ENCODE assay signal across 2 cellular contexts in genomic region chr20:48338717-48339116, GRCh38.
TF ChIP-seq lines count a peak whose summit lies in the region.

No MANE protein-coding gene starts in this region.

TF ChIP-seq in A549, 52 proteins besides CTCF, POLR2A, EP300 and RAD21:
- TF ChIP-seq CEBPB (IDR thresholded peaks at IDR 0.05) (no peak), SREBF2 (IDR thresholded peaks at IDR 0.05) (no peak), HOXB13 (CRISPR knock-in tag; IDR thresholded peaks at IDR 0.05; ENCODE audit: low read depth) (no peak), NFE2L2 (conservative IDR thresholded peaks at IDR 0.05; ENCODE audit: low read length) (no peak), BHLHE40 (IDR thresholded peaks at IDR 0.05; ENCODE audit: low read depth, low read length) (no peak), JUNB (IDR thresholded peaks at IDR 0.05) (no peak)

TF ChIP-seq in IMR-90, 13 proteins besides CTCF, POLR2A, EP300 and RAD21:
- TF ChIP-seq CEBPB (IDR thresholded peaks at IDR 0.05; ENCODE audit: low read depth, low read length): no peak
- TF ChIP-seq SMC3 (IDR thresholded peaks at IDR 0.05; ENCODE audit: low read depth, low read length): no peak
- no peak for TF ChIP-seq CHD1 (IDR thresholded peaks at IDR 0.05; ENCODE audit: low read depth, low read length)
- no peak for TF ChIP-seq RCOR1 (IDR thresholded peaks at IDR 0.05; ENCODE audit: insufficient replicate concordance, low read length)
- TF ChIP-seq ELK1 (IDR thresholded peaks at IDR 0.05; ENCODE audit: borderline replicate concordance, low read depth, low read length): no peak
- no peak for TF ChIP-seq MAZ (IDR thresholded peaks at IDR 0.05; ENCODE audit: borderline replicate concordance, low read depth, low read length)
- TF ChIP-seq FOS (IDR thresholded peaks at IDR 0.05; ENCODE audit: low read depth, low read length): no peak
- no peak for TF ChIP-seq RFX5 (IDR thresholded peaks at IDR 0.05; ENCODE audit: low read depth, low read length)
- TF ChIP-seq BHLHE40 (IDR thresholded peaks at IDR 0.05; ENCODE audit: low read depth, low read length): no peak
- TF ChIP-seq USF2 (IDR thresholded peaks at IDR 0.05; ENCODE audit: low read depth, low read length): no peak
- no peak for TF ChIP-seq NFE2L2 (IDR thresholded peaks at IDR 0.05; ENCODE audit: low read depth, low read length)
- TF ChIP-seq MXI1 (IDR thresholded peaks at IDR 0.05; ENCODE audit: borderline replicate concordance, low read depth, low read length): no peak
- TF ChIP-seq MAFK (IDR thresholded peaks at IDR 0.05; ENCODE audit: low read depth, low read length): no peak
TF ChIP-seq in IMR-90: peak in this region for 0.
